In the genomic region with DNA sequence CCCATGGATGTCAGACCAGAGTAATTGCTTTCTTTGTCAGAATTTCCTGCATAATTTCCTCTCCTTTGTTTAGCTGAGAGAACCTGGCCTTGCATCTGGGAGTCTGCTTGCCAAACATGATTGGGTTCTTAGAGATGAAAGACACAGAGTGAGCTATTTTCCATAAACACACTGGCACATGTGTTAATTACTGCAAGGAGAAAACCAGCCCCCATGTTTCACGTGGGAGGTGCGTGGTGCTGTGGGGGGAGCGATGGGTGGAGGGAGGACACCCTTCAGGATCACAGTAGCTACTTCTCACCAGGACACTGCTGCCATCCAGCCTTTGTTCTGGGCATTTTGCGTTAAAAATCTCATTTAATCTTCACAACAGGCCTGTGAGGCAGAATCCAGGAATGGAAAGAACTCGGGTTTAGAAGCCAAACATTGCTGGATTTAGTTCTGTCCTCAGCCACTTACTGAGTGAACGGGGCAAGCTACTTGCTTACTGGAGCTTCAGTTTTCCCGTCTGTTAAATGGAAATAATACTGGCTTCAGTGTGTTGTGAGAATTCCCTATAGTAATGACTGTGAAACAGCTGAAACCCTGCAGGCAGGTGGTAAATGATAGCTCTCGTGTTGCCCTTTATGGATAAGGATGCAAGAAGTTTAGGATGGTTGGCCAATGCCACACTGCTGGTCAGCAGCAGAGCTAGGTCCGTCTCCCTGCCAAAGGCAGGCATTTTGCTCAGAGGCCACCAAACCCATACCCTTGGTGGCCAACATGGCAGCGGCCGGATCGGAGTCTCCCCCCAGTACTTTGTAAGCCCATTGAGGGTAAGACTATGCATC, we compare ENCODE assay signal across 1 cellular context.
TF ChIP-seq lines count a peak whose summit lies in the region.

No MANE protein-coding gene starts in this region.

TF ChIP-seq in GM23338, 12 proteins besides CTCF, POLR2A, EP300 and RAD21 (continued from another document):
- TF ChIP-seq, protein P1, sequence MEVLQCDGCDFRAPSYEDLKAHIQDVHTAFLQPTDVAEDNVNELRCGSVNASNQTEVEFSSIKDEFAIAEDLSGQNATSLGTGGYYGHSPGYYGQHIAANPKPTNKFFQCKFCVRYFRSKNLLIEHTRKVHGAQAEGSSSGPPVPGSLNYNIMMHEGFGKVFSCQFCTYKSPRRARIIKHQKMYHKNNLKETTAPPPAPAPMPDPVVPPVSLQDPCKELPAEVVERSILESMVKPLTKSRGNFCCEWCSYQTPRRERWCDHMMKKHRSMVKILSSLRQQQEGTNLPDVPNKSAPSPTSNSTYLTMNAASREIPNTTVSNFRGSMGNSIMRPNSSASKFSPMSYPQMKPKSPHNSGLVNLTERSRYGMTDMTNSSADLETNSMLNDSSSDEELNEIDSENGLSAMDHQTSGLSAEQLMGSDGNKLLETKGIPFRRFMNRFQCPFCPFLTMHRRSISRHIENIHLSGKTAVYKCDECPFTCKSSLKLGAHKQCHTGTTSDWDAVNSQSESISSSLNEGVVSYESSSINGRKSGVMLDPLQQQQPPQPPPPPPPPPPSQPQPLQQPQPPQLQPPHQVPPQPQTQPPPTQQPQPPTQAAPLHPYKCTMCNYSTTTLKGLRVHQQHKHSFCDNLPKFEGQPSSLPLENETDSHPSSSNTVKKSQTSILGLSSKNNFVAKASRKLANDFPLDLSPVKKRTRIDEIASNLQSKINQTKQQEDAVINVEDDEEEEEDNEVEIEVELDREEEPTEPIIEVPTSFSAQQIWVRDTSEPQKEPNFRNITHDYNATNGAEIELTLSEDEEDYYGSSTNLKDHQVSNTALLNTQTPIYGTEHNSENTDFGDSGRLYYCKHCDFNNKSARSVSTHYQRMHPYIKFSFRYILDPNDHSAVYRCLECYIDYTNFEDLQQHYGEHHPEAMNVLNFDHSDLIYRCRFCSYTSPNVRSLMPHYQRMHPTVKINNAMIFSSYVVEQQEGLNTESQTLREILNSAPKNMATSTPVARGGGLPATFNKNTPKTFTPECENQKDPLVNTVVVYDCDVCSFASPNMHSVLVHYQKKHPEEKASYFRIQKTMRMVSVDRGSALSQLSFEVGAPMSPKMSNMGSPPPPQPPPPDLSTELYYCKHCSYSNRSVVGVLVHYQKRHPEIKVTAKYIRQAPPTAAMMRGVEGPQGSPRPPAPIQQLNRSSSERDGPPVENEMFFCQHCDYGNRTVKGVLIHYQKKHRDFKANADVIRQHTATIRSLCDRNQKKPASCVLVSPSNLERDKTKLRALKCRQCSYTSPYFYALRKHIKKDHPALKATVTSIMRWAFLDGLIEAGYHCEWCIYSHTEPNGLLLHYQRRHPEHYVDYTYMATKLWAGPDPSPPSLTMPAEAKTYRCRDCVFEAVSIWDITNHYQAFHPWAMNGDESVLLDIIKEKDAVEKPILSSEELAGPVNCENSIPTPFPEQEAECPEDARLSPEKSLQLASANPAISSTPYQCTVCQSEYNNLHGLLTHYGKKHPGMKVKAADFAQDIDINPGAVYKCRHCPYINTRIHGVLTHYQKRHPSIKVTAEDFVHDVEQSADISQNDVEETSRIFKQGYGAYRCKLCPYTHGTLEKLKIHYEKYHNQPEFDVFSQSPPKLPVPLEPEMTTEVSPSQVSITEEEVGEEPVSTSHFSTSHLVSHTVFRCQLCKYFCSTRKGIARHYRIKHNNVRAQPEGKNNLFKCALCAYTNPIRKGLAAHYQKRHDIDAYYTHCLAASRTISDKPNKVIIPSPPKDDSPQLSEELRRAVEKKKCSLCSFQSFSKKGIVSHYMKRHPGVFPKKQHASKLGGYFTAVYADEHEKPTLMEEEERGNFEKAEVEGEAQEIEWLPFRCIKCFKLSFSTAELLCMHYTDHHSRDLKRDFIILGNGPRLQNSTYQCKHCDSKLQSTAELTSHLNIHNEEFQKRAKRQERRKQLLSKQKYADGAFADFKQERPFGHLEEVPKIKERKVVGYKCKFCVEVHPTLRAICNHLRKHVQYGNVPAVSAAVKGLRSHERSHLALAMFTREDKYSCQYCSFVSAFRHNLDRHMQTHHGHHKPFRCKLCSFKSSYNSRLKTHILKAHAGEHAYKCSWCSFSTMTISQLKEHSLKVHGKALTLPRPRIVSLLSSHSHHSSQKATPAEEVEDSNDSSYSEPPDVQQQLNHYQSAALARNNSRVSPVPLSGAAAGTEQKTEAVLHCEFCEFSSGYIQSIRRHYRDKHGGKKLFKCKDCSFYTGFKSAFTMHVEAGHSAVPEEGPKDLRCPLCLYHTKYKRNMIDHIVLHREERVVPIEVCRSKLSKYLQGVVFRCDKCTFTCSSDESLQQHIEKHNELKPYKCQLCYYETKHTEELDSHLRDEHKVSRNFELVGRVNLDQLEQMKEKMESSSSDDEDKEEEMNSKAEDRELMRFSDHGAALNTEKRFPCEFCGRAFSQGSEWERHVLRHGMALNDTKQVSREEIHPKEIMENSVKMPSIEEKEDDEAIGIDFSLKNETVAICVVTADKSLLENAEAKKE (CRISPR knock-in tag; IDR thresholded peaks at IDR 0.05): no peak
- TF ChIP-seq NANOG (IDR thresholded peaks at IDR 0.05; ENCODE audit: borderline replicate concordance) (no peak), EZH2 (IDR thresholded peaks at IDR 0.05; ENCODE audit: low read depth, unreplicated experiment) (no peak), STAT1 (IDR thresholded peaks at IDR 0.05; ENCODE audit: unreplicated experiment) (no peak), ZNF331 (CRISPR knock-in tag; IDR thresholded peaks at IDR 0.05; ENCODE audit: low read depth) (no peak), ZNF114 (CRISPR knock-in tag; IDR thresholded peaks at IDR 0.05) (no peak)
